Comparison of ENCODE assay signal across 12 cellular contexts in genomic region chr5:52837068-52837467, GRCh38. TPM values are rescaled to one million over a fixed set of nuclear protein-coding genes. Genes with fewer than 3 reads are reported as not detected.
DNase-seq lines count a peak whose midpoint lies in the region; ATAC-seq and TF ChIP-seq lines count a peak whose summit lies in the region.
"Had no signal": no experiment of that assay in that cellular context is flagged by ENCODE, and none has a peak within 500 bp of the region (broad histone marks: within the 10 kb centered on the region; RNA-seq: fewer than 3 reads in every experiment).

No MANE protein-coding gene starts in this region.

- H3K4me1 ChIP-seq in HEK293 (ENCODE audit: control insufficient read depth, insufficient read depth, low read length) (peaks cover 21% of the 10 kb centered on the region), smooth muscle cell (ENCODE audit: low read depth) (peaks cover 28% of the 10 kb centered on the region)

- H2AFZ ChIP-seq in smooth muscle cell (ENCODE audit: low read depth) = peak overlapping the region; percentile 17

- no peak overlapping the region for H3K4me3 ChIP-seq in HEK293 (ENCODE audit: low read depth, low read length)
- peak overlapping the region; percentile 15 for H3K4me3 ChIP-seq in choroid plexus epithelial cell (ENCODE audit: low read depth, low read length)
- peak overlapping the region; percentile 3 for H3K4me3 ChIP-seq in smooth muscle cell

- no peaks in the 10 kb centered on the region for H4K20me1 ChIP-seq in smooth muscle cell (ENCODE audit: low read depth)

- DNase-seq in choroid plexus epithelial cell (ENCODE audit: low read depth) (peak; percentile 89), kidney tubule cell (ENCODE audit: low spot score) (peak; percentile 87), smooth muscle cell (lab: John Stamatoyannopoulos, UW; ENCODE audit: unreplicated experiment) (no peak), SIG-M5 treated with dmso at 0.1 percent for 504 hours (lab: John Stamatoyannopoulos, UW; ENCODE audit: unreplicated experiment) (no peak)
- DNase-seq: CD4-positive, alpha-beta memory T cell; effector CD8-positive, alpha-beta T cell; Kasumi-1; NCI-H69 had no signal

- 41% methylated on average over 7 of the region's 7 CpGs for WGBS in smooth muscle cell (ENCODE audit: low lambda C conversion rate)

- H3F3A ChIP-seq in smooth muscle cell (ENCODE audit: low read depth) = peaks cover 34% of the 10 kb centered on the region

- no peaks in the 10 kb centered on the region for H3K27me3 ChIP-seq in smooth muscle cell (ENCODE audit: low read depth)

- CTCF ChIA-PET in HEK293 (lab: Yijun Ruan, JAX) = interaction anchor here (0.9 kb wide), 1 partner anchor 79 kb away, joined by 3 read pairs; no protein-coding TSS in a partner anchor

- H3K79me2 ChIP-seq in smooth muscle cell (ENCODE audit: low read depth) = peaks cover 82% of the 10 kb centered on the region

- H3K4me2 ChIP-seq in smooth muscle cell = peak overlapping the region; percentile 72

- H3K27ac ChIP-seq in HEK293 (ENCODE audit: extremely low read depth, low read depth, low read length) = no peak overlapping the region
- peak overlapping the region; percentile 91 for H3K27ac ChIP-seq in smooth muscle cell (ENCODE audit: low read depth)

- POLR2A ChIA-PET in HEK293 (lab: Yijun Ruan, JAX) = no interaction called here

- peak overlapping the region; percentile 72 for H3K9ac ChIP-seq in smooth muscle cell (ENCODE audit: low read depth)

- H3K9me3 ChIP-seq in HEK293 (ENCODE audit: control insufficient read depth, insufficient read depth, low read depth, low read length) = no peaks in the 10 kb centered on the region
- H3K9me3 ChIP-seq in smooth muscle cell (replicated peaks; ENCODE audit: low read depth) = no peaks in the 10 kb centered on the region

- H3K36me3 ChIP-seq in HEK293 (ENCODE audit: control insufficient read depth in 2 of 2, insufficient read depth in 1 of 2, low read length in 2 of 2) (no peaks in the 10 kb centered on the region), smooth muscle cell (ENCODE audit: low read depth) (no peaks in the 10 kb centered on the region)

- no peak for TF ChIP-seq CTCF in HEK293 (tag by site-specific recombination; IDR thresholded peaks at IDR 0.05)
- TF ChIP-seq CTCF in choroid plexus epithelial cell (conservative IDR thresholded peaks at IDR 0.05; ENCODE audit: low read depth, low read length) = peak; percentile 55
- no peak for TF ChIP-seq CTCF in smooth muscle cell (IDR thresholded peaks at IDR 0.05; ENCODE audit: borderline replicate concordance, insufficient read depth, poor library complexity, severe bottlenecking)

- ATAC-seq in GM21526 (IDR thresholded peaks at IDR 0.05; ENCODE audit: low FRiP score, unreplicated experiment) = no peak
- ATAC-seq in GM19467 (IDR thresholded peaks at IDR 0.05; ENCODE audit: unreplicated experiment) = no peak
- ATAC-seq in GM18502 (IDR thresholded peaks at IDR 0.05; ENCODE audit: poor library complexity, unreplicated experiment) = no peak

TF ChIP-seq in HEK293, 187 proteins besides CTCF, POLR2A, EP300 and RAD21:
- TF ChIP-seq ZBTB17 (tag by site-specific recombination; IDR thresholded peaks at IDR 0.05) (peak; percentile 47; the same call in 1 of the 2 replicates), ZNF501 (tag by site-specific recombination; IDR thresholded peaks at IDR 0.05) (no peak)

RNA-seq across cellular contexts. Expression of gene ITGA1, which starts 49.4 kb away (rescaled TPM):
- 202 and 250 TPM in 2 replicates for total RNA-seq in smooth muscle cell
- 62.6 and 85.2 TPM in 2 replicates for polyA plus RNA-seq in smooth muscle cell

RNA-seq across cellular contexts. Expression of gene PELO, which starts 49.4 kb away (rescaled TPM):
- 37.0 and 41.3 TPM in 2 replicates for total RNA-seq in smooth muscle cell
- 66.1 and 88.2 TPM in 2 replicates for polyA plus RNA-seq in smooth muscle cell

Comparison
In these comparisons a context has a peak if more than half of its experiments do, and no peak if none do; other contexts are left out.
1. DNase-seq: peak in choroid plexus epithelial cell (single experiment) and kidney tubule cell (single experiment); none in smooth muscle cell (single experiment) and SIG-M5 treated with dmso at 0.1 percent for 504 hours (single experiment).